Comparison of ENCODE assay signal across 8 cellular contexts in genomic region chr22:46068908-46069481, GRCh38.
A peak's percentile ranks its signal among the peaks of the same experiment; 100 is the strongest.
DNase-seq lines count a peak whose midpoint lies in the region; ATAC-seq and TF ChIP-seq lines count a peak whose summit lies in the region.

No MANE protein-coding gene starts in this region.

- peaks cover 19% of the 10 kb centered on the region for H3K4me1 ChIP-seq in PC-9 (replicated peaks; ENCODE audit: insufficient read depth)
- H3K4me1 ChIP-seq in effector memory CD4-positive, alpha-beta T cell (ENCODE audit: control insufficient read depth, insufficient read depth, low read length, poor library complexity, severe bottlenecking) = peaks cover 12% of the 10 kb centered on the region

- no peaks in the 10 kb centered on the region for H3K36me3 Mint-ChIP-seq in nephron progenitor cell (ENCODE audit: low read depth)

- H3K9me3 ChIP-seq in PC-9 (ENCODE audit: insufficient read depth, low read depth) = no peaks in the 10 kb centered on the region
- no peaks in the 10 kb centered on the region for H3K9me3 ChIP-seq in effector memory CD4-positive, alpha-beta T cell (ENCODE audit: control insufficient read depth, low read length)

- H3K36me3 ChIP-seq in PC-9 (ENCODE audit: low read depth) = no peaks in the 10 kb centered on the region
- H3K36me3 ChIP-seq in effector memory CD4-positive, alpha-beta T cell (ENCODE audit: control insufficient read depth, insufficient read depth, low read length) = no peaks in the 10 kb centered on the region

- H3K4me3 ChIP-seq in PC-9 = peak overlapping the region; percentile 70
- H3K4me3 ChIP-seq in effector memory CD4-positive, alpha-beta T cell (ENCODE audit: insufficient read depth, low read depth, low read length, poor library complexity, severe bottlenecking) = peak overlapping the region; percentile 71

- H3K9me2 ChIP-seq in PC-9 (ENCODE audit: insufficient read depth) = no peaks in the 10 kb centered on the region

- intact Hi-C loops in PC-9 (cut with micrococcal nuclease; ENCODE audit: unreplicated experiment) = loop anchor here (1.0 to 2.0 kb wide), 2 partner anchors 16 to 56 kb away; no protein-coding TSS in a partner anchor

- H3K27ac ChIP-seq in PC-9 = peak overlapping the region; percentile 94
- peak overlapping the region; percentile 76 for H3K27ac ChIP-seq in effector memory CD4-positive, alpha-beta T cell (ENCODE audit: insufficient read depth, low read length, poor library complexity, severe bottlenecking)

- no peaks in the 10 kb centered on the region for H4K20me1 ChIP-seq in PC-9 (ENCODE audit: insufficient read depth)

- H3K27me3 Mint-ChIP-seq in nephron progenitor cell (ENCODE audit: low read depth, poor library complexity) = peaks cover 87% of the 10 kb centered on the region

- DNase-seq in NCI-H2107 treated with DMSO at 0.1 percent for 48 hours (lab: John Stamatoyannopoulos, UW; ENCODE audit: unreplicated experiment) = peak; percentile 79
- DNase-seq in NCI-H2107 (lab: John Stamatoyannopoulos, UW) = no peak
- peak; percentile 16 to 61 for DNase-seq in PC-9
- no peak for DNase-seq in effector memory CD4-positive, alpha-beta T cell
- no peak for DNase-seq in nephron progenitor cell
- DNase-seq in germinal center (ENCODE audit: low spot score) = no peak
- DNase-seq in erythroblast (lab: John Stamatoyannopoulos, UW) = no peak

- no peaks in the 10 kb centered on the region for H3K9me3 Mint-ChIP-seq in nephron progenitor cell

- peak overlapping the region; percentile 59 for H3K4me3 Mint-ChIP-seq in nephron progenitor cell

- no peak for ATAC-seq in GM19035 (IDR thresholded peaks at IDR 0.05; ENCODE audit: unreplicated experiment)

- no peaks in the 10 kb centered on the region for H3K4me1 Mint-ChIP-seq in nephron progenitor cell

- POLR2A ChIA-PET in PC-9 (lab: Charles Lee; ENCODE audit: unreplicated experiment) = interaction anchor here (0.6 to 0.9 kb wide), 8 partner anchors 15 to 1563 kb away, joined by 3 to 7 read pairs (median 4); no protein-coding TSS in a partner anchor

- peaks cover 67% of the 10 kb centered on the region for H3K79me2 ChIP-seq in PC-9 (ENCODE audit: low read depth)

- BruUV-seq in PC-9 (replicated peaks; lab: Mats Ljungman, UMichigan) = TSS peak; percentile 93

- H2AFZ ChIP-seq in PC-9 = peak overlapping the region; percentile 37; the same call in 1 of the 2 replicates

- H3K4me2 ChIP-seq in PC-9 = peak overlapping the region; percentile 95

- H3F3A ChIP-seq in PC-9 (ENCODE audit: insufficient read depth, low read depth) = peaks cover 37% of the 10 kb centered on the region

- H3K27me3 ChIP-seq in PC-9 (ENCODE audit: insufficient read depth, low read depth) = no peaks in the 10 kb centered on the region
- no peaks in the 10 kb centered on the region for H3K27me3 ChIP-seq in effector memory CD4-positive, alpha-beta T cell (replicated peaks; ENCODE audit: control insufficient read depth, insufficient read depth, low read length, poor library complexity, severe bottlenecking)

- CTCF ChIA-PET in PC-9 (lab: Charles Lee) = interaction anchor here (0.7 to 0.8 kb wide), 2 partner anchors 12 to 62 kb away, joined by 3 read pairs; no protein-coding TSS in a partner anchor

- no peak for TF ChIP-seq CTCF in PC-9 (conservative IDR thresholded peaks at IDR 0.05)
- no peak for TF ChIP-seq CTCF in nephron progenitor cell (IDR thresholded peaks at IDR 0.05)

- no peak for TF ChIP-seq POLR2A in erythroblast (IDR thresholded peaks at IDR 0.05; ENCODE audit: low read length)

- no peak overlapping the region for H3K27ac Mint-ChIP-seq in nephron progenitor cell

Comparison
In these comparisons a context has a peak if more than half of its experiments do, and no peak if none do; other contexts are left out.
1. DNase-seq: peak in NCI-H2107 treated with DMSO at 0.1 percent for 48 hours (single experiment) and PC-9 (2 of 2); none in NCI-H2107 (single experiment), effector memory CD4-positive, alpha-beta T cell (0 of 3), nephron progenitor cell (single experiment), germinal center (single experiment) and erythroblast (0 of 2).